Comparison of ENCODE assay signal across 28 cellular contexts in genomic region chr17:30243002-30243401, GRCh38. TPM values are rescaled to one million over a fixed set of nuclear protein-coding genes. Genes with fewer than 3 reads are reported as not detected.
DNase-seq lines count a peak whose midpoint lies in the region; ATAC-seq, FAIRE-seq and TF ChIP-seq lines count a peak whose summit lies in the region.
"Had no signal": no experiment of that assay in that cellular context is flagged by ENCODE, and none has a peak within 500 bp of the region (broad histone marks: within the 10 kb centered on the region; RNA-seq: fewer than 3 reads in every experiment).

No MANE protein-coding gene starts in this region.

- H3K4me1 Mint-ChIP-seq in activated CD8-positive, alpha-beta T cell treated with anti-CD3 and anti-CD28 coated beads for 36 hours (ENCODE audit: low read depth) = peaks cover 3% of the 10 kb centered on the region

- peaks cover 2% of the 10 kb centered on the region for H3K27me3 ChIP-seq in bronchial epithelial cell (ENCODE audit: control insufficient read depth, insufficient read depth, low read length)
- H3K27me3 ChIP-seq: BE2C had no signal

- H3K27ac Mint-ChIP-seq in activated CD8-positive, alpha-beta T cell treated with anti-CD3 and anti-CD28 coated beads for 36 hours = no peak overlapping the region
- H3K27ac Mint-ChIP-seq: CD14-positive monocyte; CD4-positive, alpha-beta T cell; H9 had no signal

- DNase-seq in activated CD8-positive, alpha-beta memory T cell treated with anti-CD3 and anti-CD28 coated beads, Interleukin-2, amount 50 U/mL, for 48 hours = peak; percentile 6
- DNase-seq in activated CD8-positive, alpha-beta memory T cell treated with anti-CD3 and anti-CD28 coated beads for 24 hours = no peak
- DNase-seq in bronchial epithelial cell (ENCODE audit: low read depth) (no peak), left lobe of liver (ENCODE audit: low spot score) (peak; percentile 68), NCI-H524 (lab: John Stamatoyannopoulos, UW) (no peak)
- DNase-seq in activated CD8-positive, alpha-beta T cell treated with anti-CD3 and anti-CD28 coated beads for 36 hours = no peak
- DNase-seq: 8988T; ACHN; AML-193; BE2C; CD4-positive, alpha-beta T cell; CD8-positive, alpha-beta memory T cell; DMS 273 treated with DMSO at 0.1 percent for 48 hours; DMS79 treated with DMSO at 0.1 percent for 48 hours; GF-D8; GM23248; H9 had no signal

- peak; percentile 86 for FAIRE-seq in bronchial epithelial cell (lab: Jason Lieb, UNC)
- FAIRE-seq: A549, D721Med, GM12891, GM18507 had no signal

- peak; percentile 97 for ATAC-seq in left lobe of liver
- no peak for ATAC-seq in activated CD8-positive, alpha-beta T cell treated with anti-CD3 and anti-CD28 coated beads for 36 hours
- no peak for ATAC-seq in HG02981 (IDR thresholded peaks at IDR 0.05; ENCODE audit: unreplicated experiment)
- ATAC-seq: A549, HCT116 had no signal

- TF ChIP-seq CTCF in bronchial epithelial cell (IDR thresholded peaks at IDR 0.05; ENCODE audit: insufficient read depth, low read length, severe bottlenecking) = no peak
- TF ChIP-seq CTCF in activated CD8-positive, alpha-beta T cell treated with anti-CD3 and anti-CD28 coated beads for 36 hours (IDR thresholded peaks at IDR 0.05) = no peak

- peaks cover 11% of the 10 kb centered on the region for H3K27me3 Mint-ChIP-seq in activated CD8-positive, alpha-beta T cell treated with anti-CD3 and anti-CD28 coated beads for 36 hours

- no peaks in the 10 kb centered on the region for H3K9me3 Mint-ChIP-seq in activated CD8-positive, alpha-beta T cell treated with anti-CD3 and anti-CD28 coated beads for 36 hours
- H3K9me3 Mint-ChIP-seq: CD4-positive, alpha-beta T cell; CD8-positive, alpha-beta memory T cell had no signal

- CTCF ChIA-PET in activated CD8-positive, alpha-beta T cell treated with anti-CD3 and anti-CD28 coated beads for 36 hours (lab: Charles Lee) = interaction anchor here (1.8 kb wide), 1 partner anchor 39 kb away, joined by 4 read pairs; no protein-coding TSS in a partner anchor

- H3K4me3 ChIP-seq in bronchial epithelial cell (ENCODE audit: low read depth, low read length) = no peak overlapping the region
- H3K4me3 ChIP-seq: A549; BLaER1 treated with 17β-estradiol and CSF1 and Interleukin-3, amounts not matched to agents 10 nM and 100 nM; GM23248 had no signal

- POLR2A ChIA-PET in activated CD8-positive, alpha-beta T cell treated with anti-CD3 and anti-CD28 coated beads for 36 hours (lab: Charles Lee) = no interaction called here

- intact Hi-C loops in activated CD8-positive, alpha-beta T cell treated with anti-CD3 and anti-CD28 coated beads for 36 hours (cut with micrococcal nuclease) = no loop called here

- no peaks in the 10 kb centered on the region for H3K36me3 ChIP-seq in bronchial epithelial cell (ENCODE audit: control insufficient read depth, insufficient read depth, low read length)
- H3K36me3 ChIP-seq: BE2C had no signal

- peaks cover 8% of the 10 kb centered on the region for H3K36me3 Mint-ChIP-seq in activated CD8-positive, alpha-beta T cell treated with anti-CD3 and anti-CD28 coated beads for 36 hours (ENCODE audit: low read depth)

- H3K4me3 Mint-ChIP-seq in activated CD8-positive, alpha-beta T cell treated with anti-CD3 and anti-CD28 coated beads for 36 hours = no peak overlapping the region
- H3K4me3 Mint-ChIP-seq: CD14-positive monocyte; CD4-positive, alpha-beta T cell; CD8-positive, alpha-beta memory T cell; H9 had no signal

RNA-seq across cellular contexts. Expression of gene SLC6A4, which starts 7.5 kb away (rescaled TPM):
- total RNA-seq in bronchial epithelial cell (0.13 TPM in 1 of 2 replicates, not detected in the other), left lobe of liver (0.13 TPM)
- total RNA-seq in activated CD8-positive, alpha-beta T cell treated with anti-CD3 and anti-CD28 coated beads for 36 hours = not detected
- total RNA-seq: CD4-positive, alpha-beta T cell; CD8-positive, alpha-beta memory T cell; Daoy; G401; GM23248; H4 had no signal

RNA-seq across cellular contexts. Expression of gene BLMH, which starts 48.7 kb away (rescaled TPM):
- 17.7 and 19.0 TPM in 2 replicates for total RNA-seq in bronchial epithelial cell
- 8.1 TPM for total RNA-seq in left lobe of liver
- total RNA-seq in activated CD8-positive, alpha-beta T cell treated with anti-CD3 and anti-CD28 coated beads for 36 hours = 10 to 100 TPM; 75.9 to 78.6 TPM

Comparison
In these comparisons a context has a peak if more than half of its experiments do, and no peak if none do; other contexts are left out.
1. DNase-seq: peak in activated CD8-positive, alpha-beta memory T cell treated with anti-CD3 and anti-CD28 coated beads, Interleukin-2, amount 50 U/mL, for 48 hours (single experiment) and left lobe of liver (single experiment); none in activated CD8-positive, alpha-beta memory T cell treated with anti-CD3 and anti-CD28 coated beads for 24 hours (single experiment), bronchial epithelial cell (single experiment), activated CD8-positive, alpha-beta T cell treated with anti-CD3 and anti-CD28 coated beads for 36 hours (single experiment) and NCI-H524 (0 of 2).